1 cellular context compared by ENCODE assay signal in genomic region chr12:19129486-19130223, GRCh38.
TF ChIP-seq lines count a peak whose summit lies in the region.

A gene with protein sequence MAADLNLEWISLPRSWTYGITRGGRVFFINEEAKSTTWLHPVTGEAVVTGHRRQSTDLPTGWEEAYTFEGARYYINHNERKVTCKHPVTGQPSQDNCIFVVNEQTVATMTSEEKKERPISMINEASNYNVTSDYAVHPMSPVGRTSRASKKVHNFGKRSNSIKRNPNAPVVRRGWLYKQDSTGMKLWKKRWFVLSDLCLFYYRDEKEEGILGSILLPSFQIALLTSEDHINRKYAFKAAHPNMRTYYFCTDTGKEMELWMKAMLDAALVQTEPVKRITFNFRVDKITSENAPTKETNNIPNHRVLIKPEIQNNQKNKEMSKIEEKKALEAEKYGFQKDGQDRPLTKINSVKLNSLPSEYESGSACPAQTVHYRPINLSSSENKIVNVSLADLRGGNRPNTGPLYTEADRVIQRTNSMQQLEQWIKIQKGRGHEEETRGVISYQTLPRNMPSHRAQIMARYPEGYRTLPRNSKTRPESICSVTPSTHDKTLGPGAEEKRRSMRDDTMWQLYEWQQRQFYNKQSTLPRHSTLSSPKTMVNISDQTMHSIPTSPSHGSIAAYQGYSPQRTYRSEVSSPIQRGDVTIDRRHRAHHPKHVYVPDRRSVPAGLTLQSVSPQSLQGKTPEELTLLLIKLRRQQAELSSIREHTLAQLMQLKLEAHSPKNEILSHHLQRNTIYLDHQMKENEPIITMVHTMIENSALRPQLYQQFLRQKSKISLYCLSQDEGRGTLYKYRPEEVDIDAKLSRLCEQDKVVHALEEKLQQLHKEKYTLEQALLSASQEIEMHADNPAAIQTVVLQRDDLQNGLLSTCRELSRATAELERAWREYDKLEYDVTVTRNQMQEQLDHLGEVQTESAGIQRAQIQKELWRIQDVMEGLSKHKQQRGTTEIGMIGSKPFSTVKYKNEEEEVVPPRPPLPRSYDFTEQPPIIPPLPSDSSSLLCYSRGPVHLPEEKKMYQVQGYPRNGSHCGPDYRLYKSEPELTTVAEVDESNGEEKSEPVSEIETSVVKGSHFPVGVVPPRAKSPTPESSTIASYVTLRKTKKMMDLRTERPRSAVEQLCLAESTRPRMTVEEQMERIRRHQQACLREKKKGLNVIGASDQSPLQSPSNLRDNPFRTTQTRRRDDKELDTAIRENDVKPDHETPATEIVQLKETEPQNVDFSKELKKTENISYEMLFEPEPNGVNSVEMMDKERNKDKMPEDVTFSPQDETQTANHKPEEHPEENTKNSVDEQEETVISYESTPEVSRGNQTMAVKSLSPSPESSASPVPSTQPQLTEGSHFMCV (plus strand): TSS chr12:19129733. CDS start chr12:19129800, 67 bp downstream.

TF ChIP-seq in HepG2, 621 proteins besides CTCF, POLR2A, EP300 and RAD21 (continued from another document and continues in another):
- no peak for TF ChIP-seq NCOR1 (IDR thresholded peaks at IDR 0.05; ENCODE audit: borderline replicate concordance, low read length)
- TF ChIP-seq PCBP1 (IDR thresholded peaks at IDR 0.05; ENCODE audit: borderline replicate concordance, low read depth, low read length), result 0 out of 2 replicates have a peak, but pooled peaks have one; percentile 22
- no peak for TF ChIP-seq ZNF256 (CRISPR knock-in tag; conservative IDR thresholded peaks at IDR 0.05)
- no peak for TF ChIP-seq MTF1 (CRISPR knock-in tag; IDR thresholded peaks at IDR 0.05)
- TF ChIP-seq PAXIP1 (CRISPR knock-in tag; conservative IDR thresholded peaks at IDR 0.05), result 0 out of 2 replicates have a peak, but pooled peaks have one; percentile 7
- TF ChIP-seq, protein P1, sequence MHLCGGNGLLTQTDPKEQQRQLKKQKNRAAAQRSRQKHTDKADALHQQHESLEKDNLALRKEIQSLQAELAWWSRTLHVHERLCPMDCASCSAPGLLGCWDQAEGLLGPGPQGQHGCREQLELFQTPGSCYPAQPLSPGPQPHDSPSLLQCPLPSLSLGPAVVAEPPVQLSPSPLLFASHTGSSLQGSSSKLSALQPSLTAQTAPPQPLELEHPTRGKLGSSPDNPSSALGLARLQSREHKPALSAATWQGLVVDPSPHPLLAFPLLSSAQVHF (CRISPR knock-in tag; IDR thresholded peaks at IDR 0.05), result no peak
- no peak for TF ChIP-seq NR3C1 (CRISPR knock-in tag; IDR thresholded peaks at IDR 0.05)
- TF ChIP-seq AGO2 (optimal IDR thresholded peaks at IDR 0.05; ENCODE audit: low read depth, low read length), result no peak
- peak; percentile 43 for TF ChIP-seq SAP130 (CRISPR knock-in tag; IDR thresholded peaks at IDR 0.05; ENCODE audit: low read depth)
- TF ChIP-seq HNRNPK (IDR thresholded peaks at IDR 0.05; ENCODE audit: low read depth, low read length, poor library complexity, severe bottlenecking), result no peak
- TF ChIP-seq, protein P2, sequence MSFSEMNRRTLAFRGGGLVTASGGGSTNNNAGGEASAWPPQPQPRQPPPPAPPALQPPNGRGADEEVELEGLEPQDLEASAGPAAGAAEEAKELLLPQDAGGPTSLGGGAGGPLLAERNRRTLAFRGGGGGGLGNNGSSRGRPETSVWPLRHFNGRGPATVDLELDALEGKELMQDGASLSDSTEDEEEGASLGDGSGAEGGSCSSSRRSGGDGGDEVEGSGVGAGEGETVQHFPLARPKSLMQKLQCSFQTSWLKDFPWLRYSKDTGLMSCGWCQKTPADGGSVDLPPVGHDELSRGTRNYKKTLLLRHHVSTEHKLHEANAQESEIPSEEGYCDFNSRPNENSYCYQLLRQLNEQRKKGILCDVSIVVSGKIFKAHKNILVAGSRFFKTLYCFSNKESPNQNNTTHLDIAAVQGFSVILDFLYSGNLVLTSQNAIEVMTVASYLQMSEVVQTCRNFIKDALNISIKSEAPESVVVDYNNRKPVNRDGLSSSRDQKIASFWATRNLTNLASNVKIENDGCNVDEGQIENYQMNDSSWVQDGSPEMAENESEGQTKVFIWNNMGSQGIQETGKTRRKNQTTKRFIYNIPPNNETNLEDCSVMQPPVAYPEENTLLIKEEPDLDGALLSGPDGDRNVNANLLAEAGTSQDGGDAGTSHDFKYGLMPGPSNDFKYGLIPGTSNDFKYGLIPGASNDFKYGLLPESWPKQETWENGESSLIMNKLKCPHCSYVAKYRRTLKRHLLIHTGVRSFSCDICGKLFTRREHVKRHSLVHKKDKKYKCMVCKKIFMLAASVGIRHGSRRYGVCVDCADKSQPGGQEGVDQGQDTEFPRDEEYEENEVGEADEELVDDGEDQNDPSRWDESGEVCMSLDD (CRISPR knock-in tag; IDR thresholded peaks at IDR 0.05; ENCODE audit: borderline replicate concordance), result peak; percentile 64; the same call in 1 of the 2 replicates
- no peak for TF ChIP-seq TBX3 (IDR thresholded peaks at IDR 0.05; ENCODE audit: borderline replicate concordance)
- TF ChIP-seq ZFP37 (CRISPR knock-in tag; IDR thresholded peaks at IDR 0.05; ENCODE audit: borderline replicate concordance), result no peak
- no peak for TF ChIP-seq ZNF598 (CRISPR knock-in tag; IDR thresholded peaks at IDR 0.05; ENCODE audit: borderline replicate concordance)
- no peak for TF ChIP-seq KLF13 (CRISPR knock-in tag; IDR thresholded peaks at IDR 0.05)
- TF ChIP-seq GMEB1 (CRISPR knock-in tag; IDR thresholded peaks at IDR 0.05; ENCODE audit: borderline replicate concordance), result no peak
- no peak for TF ChIP-seq ZNF576 (CRISPR knock-in tag; IDR thresholded peaks at IDR 0.05)
- no peak; the same call in 1 of the 2 replicates for TF ChIP-seq KLF12 (CRISPR knock-in tag; IDR thresholded peaks at IDR 0.05; ENCODE audit: borderline replicate concordance)
- TF ChIP-seq MED8 (CRISPR knock-in tag; IDR thresholded peaks at IDR 0.05; ENCODE audit: insufficient replicate concordance), result no peak
- peak; percentile 61; the same call in 1 of the 2 replicates for TF ChIP-seq POLR2G (IDR thresholded peaks at IDR 0.05; ENCODE audit: low read depth, low read length)
- TF ChIP-seq KLF16 (CRISPR knock-in tag; IDR thresholded peaks at IDR 0.05), result 0 out of 4 replicates have a peak, but pooled peaks of 1 of the 2 experiments have one; percentile 40
- no peak for TF ChIP-seq DNMT3B (CRISPR knock-in tag; conservative IDR thresholded peaks at IDR 0.05)
- no peak for TF ChIP-seq MAFF (IDR thresholded peaks at IDR 0.05; ENCODE audit: low read depth, low read length)
- no peak for TF ChIP-seq CREBL2 (CRISPR knock-in tag; IDR thresholded peaks at IDR 0.05; ENCODE audit: borderline replicate concordance)
- no peak for TF ChIP-seq ZNF646 (CRISPR knock-in tag; IDR thresholded peaks at IDR 0.05)
- TF ChIP-seq KMT2A (CRISPR knock-in tag; IDR thresholded peaks at IDR 0.05), result no peak
- TF ChIP-seq ZNF30 (CRISPR knock-in tag; IDR thresholded peaks at IDR 0.05), result no peak
- TF ChIP-seq CBX2 (IDR thresholded peaks at IDR 0.05; ENCODE audit: low read depth, low read length), result no peak
- no peak for TF ChIP-seq CBX2 (CRISPR knock-in tag; IDR thresholded peaks at IDR 0.05; ENCODE audit: low read depth)
- TF ChIP-seq ZNF343 (CRISPR knock-in tag; IDR thresholded peaks at IDR 0.05), result no peak; the same call in 1 of the 2 replicates
- no peak for TF ChIP-seq RFX1 (IDR thresholded peaks at IDR 0.05)
- TF ChIP-seq KDM6A (CRISPR knock-in tag; IDR thresholded peaks at IDR 0.05; ENCODE audit: low read depth), result no peak
- TF ChIP-seq, protein P3, sequence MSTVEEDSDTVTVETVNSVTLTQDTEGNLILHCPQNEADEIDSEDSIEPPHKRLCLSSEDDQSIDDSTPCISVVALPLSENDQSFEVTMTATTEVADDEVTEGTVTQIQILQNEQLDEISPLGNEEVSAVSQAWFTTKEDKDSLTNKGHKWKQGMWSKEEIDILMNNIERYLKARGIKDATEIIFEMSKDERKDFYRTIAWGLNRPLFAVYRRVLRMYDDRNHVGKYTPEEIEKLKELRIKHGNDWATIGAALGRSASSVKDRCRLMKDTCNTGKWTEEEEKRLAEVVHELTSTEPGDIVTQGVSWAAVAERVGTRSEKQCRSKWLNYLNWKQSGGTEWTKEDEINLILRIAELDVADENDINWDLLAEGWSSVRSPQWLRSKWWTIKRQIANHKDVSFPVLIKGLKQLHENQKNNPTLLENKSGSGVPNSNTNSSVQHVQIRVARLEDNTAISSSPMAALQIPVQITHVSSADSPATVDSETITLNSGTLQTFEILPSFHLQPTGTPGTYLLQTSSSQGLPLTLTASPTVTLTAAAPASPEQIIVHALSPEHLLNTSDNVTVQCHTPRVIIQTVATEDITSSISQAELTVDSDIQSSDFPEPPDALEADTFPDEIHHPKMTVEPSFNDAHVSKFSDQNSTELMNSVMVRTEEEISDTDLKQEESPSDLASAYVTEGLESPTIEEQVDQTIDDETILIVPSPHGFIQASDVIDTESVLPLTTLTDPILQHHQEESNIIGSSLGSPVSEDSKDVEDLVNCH (CRISPR knock-in tag; IDR thresholded peaks at IDR 0.05), result no peak
- no peak for TF ChIP-seq ZBTB1 (CRISPR knock-in tag; IDR thresholded peaks at IDR 0.05; ENCODE audit: borderline replicate concordance)
- TF ChIP-seq PTBP1 (IDR thresholded peaks at IDR 0.05; ENCODE audit: low read depth, low read length, poor library complexity, severe bottlenecking), result no peak
- TF ChIP-seq ZNF772 (CRISPR knock-in tag; IDR thresholded peaks at IDR 0.05), result no peak
- TF ChIP-seq MAF1 (CRISPR knock-in tag; IDR thresholded peaks at IDR 0.05; ENCODE audit: borderline replicate concordance), result no peak
